ENCODE assay signal across 14 cellular contexts in the genomic region with DNA sequence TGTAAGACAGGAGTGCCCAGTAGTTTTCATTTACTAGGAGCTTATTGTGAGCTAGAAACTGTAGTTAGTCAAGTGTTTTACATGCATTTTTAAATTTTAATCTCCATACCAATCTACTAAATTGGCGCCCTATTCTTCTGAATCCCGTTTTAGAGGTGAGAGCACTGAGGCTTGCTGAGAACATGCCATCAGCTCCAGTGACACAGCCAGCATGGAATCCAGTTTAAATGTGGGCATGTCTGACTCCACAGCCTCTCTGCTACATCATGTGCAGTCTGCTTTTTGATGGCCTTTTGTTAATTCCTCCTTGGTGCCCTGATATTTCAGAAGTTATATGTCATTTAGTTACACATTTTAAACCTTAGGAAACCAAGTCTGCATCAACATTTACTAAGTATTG.
"Had no signal": no experiment of that assay in that cellular context is flagged by ENCODE, and none has a peak within 500 bp of the region (broad histone marks: within the 10 kb centered on the region; RNA-seq: fewer than 3 reads in every experiment).

No MANE protein-coding gene starts in this region.

- ATAC-seq: activated CD4-positive, alpha-beta T cell treated with anti-CD3 and anti-CD28 coated beads for 36 hours; activated T-helper 17 cell treated with anti-CD3 and anti-CD28 coated beads, Interleukin-2, amount 50 U/mL, for 72 hours; esophagus mucosa had no signal

- H3K9me3 ChIP-seq: left lung, SJSA1, stomach, tibial artery had no signal

- H3K36me3 ChIP-seq: left lung, SJSA1, stomach, tibial artery had no signal

- H3K27ac ChIP-seq: left lung, SJSA1, stomach, tibial artery had no signal

- FAIRE-seq: endometrium had no signal

- H3K4me3 ChIP-seq: left lung, SJSA1, stomach, tibial artery had no signal

- H3K27me3 ChIP-seq: left lung, stomach, tibial artery had no signal

- DNase-seq: activated CD4-positive, alpha-beta T cell treated with anti-CD3 and anti-CD28 coated beads for 36 hours; activated CD8-positive, alpha-beta memory T cell treated with anti-CD3 and anti-CD28 coated beads for 24 hours; activated naive CD4-positive, alpha-beta T cell treated with anti-CD3 and anti-CD28 coated beads for 36 hours; activated T-cell treated with anti-CD3 and anti-CD28 coated beads for 4 hours; glutamatergic neuron; left lung; nephron progenitor cell; stomach; SW 1271 had no signal
